In genomic region chr13:27997904-27998522, GRCh38 we compare ENCODE assay signal across 8 cellular contexts. TPM values are rescaled to one million over a fixed set of nuclear protein-coding genes. Genes with fewer than 3 reads are reported as not detected.
DNase-seq lines count a peak whose midpoint lies in the region; ATAC-seq and TF ChIP-seq lines count a peak whose summit lies in the region.

No MANE protein-coding gene starts in this region.

- peak; percentile 77 for ATAC-seq in mucosa of descending colon
- ATAC-seq in GM18505 (IDR thresholded peaks at IDR 0.05; ENCODE audit: unreplicated experiment): no peak
- no peak for ATAC-seq in HG03196 (IDR thresholded peaks at IDR 0.05; ENCODE audit: unreplicated experiment)

- H3K4me2 ChIP-seq in GM23248 (ENCODE audit: unreplicated experiment): no peak overlapping the region

- TF ChIP-seq CTCF in brain (conservative IDR thresholded peaks at IDR 0.05): peak; percentile 51 to 70
- no peak for TF ChIP-seq CTCF in mucosa of descending colon (IDR thresholded peaks at IDR 0.05)
- TF ChIP-seq CTCF in ovary (IDR thresholded peaks at IDR 0.05): no peak

- H3K9me3 ChIP-seq in GM23248 (ENCODE audit: low read depth) (no peaks in the 10 kb centered on the region), mucosa of descending colon (no peaks in the 10 kb centered on the region), ovary (no peaks in the 10 kb centered on the region)

- no peaks in the 10 kb centered on the region for H4K20me1 ChIP-seq in GM23248 (ENCODE audit: insufficient read depth)

- H3K27me3 ChIP-seq in GM23248 (replicated peaks; ENCODE audit: insufficient read depth): peaks cover 13% of the 10 kb centered on the region
- no peaks in the 10 kb centered on the region for H3K27me3 ChIP-seq in ovary

- H3K9ac ChIP-seq in GM23248: no peak overlapping the region

- no peak overlapping the region for H3K27ac ChIP-seq in GM23248
- no peak overlapping the region for H3K27ac ChIP-seq in ovary

- no peaks in the 10 kb centered on the region for H3K4me1 ChIP-seq in GM23248 (ENCODE audit: insufficient read depth)
- H3K4me1 ChIP-seq in mucosa of descending colon (ENCODE audit: low read depth): no peaks in the 10 kb centered on the region
- H3K4me1 ChIP-seq in ovary (ENCODE audit: insufficient read depth): no peaks in the 10 kb centered on the region

- H3K27me3 Mint-ChIP-seq in brain: peaks cover 25% of the 10 kb centered on the region

- intact Hi-C loops in mucosa of descending colon (cut with DNase I, micrococcal nuclease) (no loop called here), ovary (cut with DNase I) (no loop called here)

- H3K4me1 Mint-ChIP-seq in brain: no peaks in the 10 kb centered on the region

- TF ChIP-seq EP300 in ovary (IDR thresholded peaks at IDR 0.05): no peak

- peaks cover 7% of the 10 kb centered on the region; the same call in 1 of the 2 replicates for H3F3A ChIP-seq in GM23248 (ENCODE audit: insufficient read depth)

- in situ Hi-C loops in GM23248 (cut with MboI): loop anchor here (25.0 kb wide), 1 partner anchor 1011 kb away; no protein-coding TSS in a partner anchor

- H3K4me3 ChIP-seq in GM23248: no peak overlapping the region
- no peak overlapping the region for H3K4me3 ChIP-seq in mucosa of descending colon
- H3K4me3 ChIP-seq in ovary: no peak overlapping the region

- no peaks in the 10 kb centered on the region for H3K36me3 Mint-ChIP-seq in brain

- WGBS in GM23248 (ENCODE audit: low coverage in 1 of 2, low lambda C conversion rate in 2 of 2, missing lambda C conversion rate in 2 of 2), 2 experiments: 10 to 15% methylated on average over 7 of the region's 7 CpGs
- WGBS in ovary, 3 donors: 46 to 55% (median 53%) methylated on average over 7 of the region's 7 CpGs

- no peaks in the 10 kb centered on the region for H3K9me2 ChIP-seq in GM23248 (ENCODE audit: insufficient read depth)

- no peak overlapping the region for H3K4me3 Mint-ChIP-seq in brain

- H3K9me3 Mint-ChIP-seq in brain: peaks cover 0 to 2% (median 0%) of the 10 kb centered on the region in 5 experiments

- H3K79me2 ChIP-seq in GM23248 (ENCODE audit: insufficient read depth): no peaks in the 10 kb centered on the region

- H3K27ac Mint-ChIP-seq in brain: no peak overlapping the region

- peak; percentile 77 for DNase-seq in COLO668 (lab: John Stamatoyannopoulos, UW; ENCODE audit: unreplicated experiment)
- peak; percentile 71 for DNase-seq in GM23248
- peak; percentile 80 for DNase-seq in NCI-H748 (lab: John Stamatoyannopoulos, UW; ENCODE audit: unreplicated experiment)
- DNase-seq in mucosa of descending colon: peak in 2 of 3 donors; percentile 70 to 77
- DNase-seq in ovary: no peak

- peak overlapping the region; percentile 72 for H2AFZ ChIP-seq in GM23248

- TF ChIP-seq POLR2A in GM18505 (IDR thresholded peaks at IDR 0.05; ENCODE audit: borderline replicate concordance, extremely low read depth, insufficient read depth, insufficient read length) (no peak), ovary (IDR thresholded peaks at IDR 0.05) (no peak)

- no peaks in the 10 kb centered on the region for H3K36me3 ChIP-seq in GM23248 (ENCODE audit: low read depth)
- no peaks in the 10 kb centered on the region for H3K36me3 ChIP-seq in mucosa of descending colon (ENCODE audit: low read depth)
- no peaks in the 10 kb centered on the region for H3K36me3 ChIP-seq in ovary

RNA-seq across cellular contexts. Expression of gene URAD, which starts 9.5 kb away (rescaled TPM):
- not detected in 2 replicates for total RNA-seq in GM23248 (2014; rRNA removed; shearing (Covaris generic))
- not detected in 2 replicates for polyA plus RNA-seq in GM23248 (2016; fragmentation: Nextera tagmentation; extraction: Ambion mirVana)
- not detected for polyA plus RNA-seq in brain (ENCODE audit: insufficient read depth, low read depth, low replicate concordance)
- 10 to 100 TPM; 17.9 to 62.9 (median 23.9) TPM for total RNA-seq in mucosa of descending colon
- total RNA-seq in ovary: not detected
- polyA plus RNA-seq in ovary: not detected

RNA-seq across cellular contexts. Expression of gene CDX2, which starts 28.9 kb away (rescaled TPM):
- total RNA-seq in GM23248 (2014; rRNA removed; shearing (Covaris generic)): not detected in 2 replicates
- polyA plus RNA-seq in GM23248 (2016; fragmentation: Nextera tagmentation; extraction: Ambion mirVana): not detected in 2 replicates
- polyA plus RNA-seq in brain (ENCODE audit: insufficient read depth, low read depth, low replicate concordance): not detected
- total RNA-seq in mucosa of descending colon: 100 to 1,000 TPM; 113 to 349 (median 240) TPM
- total RNA-seq in ovary: under 1 TPM in 2 of 7 donors, not detected in 5; 0.12 to 0.26 TPM
- polyA plus RNA-seq in ovary: under 1 TPM in 1 of 2 donors, not detected in 1; 0.02 TPM

Comparison
In these comparisons a context has a peak if more than half of its experiments do, and no peak if none do; other contexts are left out.
1. DNase-seq: peak in COLO668 (single experiment), GM23248 (single experiment), NCI-H748 (single experiment) and mucosa of descending colon (2 of 3); none in ovary (0 of 5).
2. CTCF ChIP-seq: peak in brain (2 of 2); none in mucosa of descending colon (single experiment) and ovary (0 of 3).
3. RNA of gene URAD, which starts 9.5 kb away (total RNA-seq): 17.9 to 62.9 TPM in mucosa of descending colon; not detected in GM23248 and not detected in ovary; every median in the first group is over 10 times any median in the second.
4. RNA of gene CDX2, which starts 28.9 kb away (total RNA-seq): 113 to 349 TPM in mucosa of descending colon; not detected in GM23248 and 0.12 to 0.26 TPM in ovary; every median in the first group is over 10 times any median in the second.